In the genomic region with DNA sequence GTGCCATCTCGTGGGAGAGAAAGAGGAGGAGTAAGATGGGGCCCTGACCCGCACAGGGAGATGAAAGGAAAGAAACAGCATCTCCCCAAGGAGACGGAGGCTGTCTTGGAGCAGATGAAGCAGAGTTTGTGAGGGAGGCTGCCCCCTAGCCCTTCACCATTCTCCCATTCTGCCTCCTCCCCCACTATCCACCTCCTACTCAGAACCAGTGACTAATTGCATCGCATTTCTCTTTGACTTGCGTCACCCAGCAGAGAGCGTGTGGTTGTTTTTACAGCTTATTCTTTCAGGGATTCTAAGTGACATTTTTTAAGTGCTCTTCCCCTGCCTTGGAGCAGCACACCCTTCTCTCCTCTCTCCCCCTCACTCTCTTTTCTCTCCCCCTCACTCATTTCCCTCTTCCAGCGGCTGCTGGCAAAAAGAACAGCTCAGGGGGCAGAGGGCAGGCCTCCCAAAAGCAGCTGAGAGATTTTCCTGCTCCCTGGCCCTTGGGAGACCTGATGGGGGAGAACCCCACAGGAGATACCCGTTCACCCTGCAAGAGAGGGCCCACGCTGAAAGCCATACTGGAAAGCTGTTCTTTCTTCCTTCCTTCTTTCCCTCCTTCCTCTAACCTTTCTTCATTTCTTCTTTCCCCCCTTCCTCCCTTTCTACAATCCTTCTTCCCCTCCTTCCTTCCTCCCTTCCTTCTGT, we compare ENCODE assay signal across 14 cellular contexts.
DNase-seq lines count a peak whose midpoint lies in the region; ATAC-seq and TF ChIP-seq lines count a peak whose summit lies in the region.
"Had no signal": no experiment of that assay in that cellular context is flagged by ENCODE, and none has a peak within 500 bp of the region (broad histone marks: within the 10 kb centered on the region; RNA-seq: fewer than 3 reads in every experiment).

No MANE protein-coding gene starts in this region.

- CTCF ChIA-PET in Caco-2 (lab: Charles Lee) = no interaction called here

- no peak overlapping the region for H3K27ac Mint-ChIP-seq in activated T-helper 1 cell treated with anti-CD3 and anti-CD28 coated beads, Interleukin-12 subunit alpha, Interleukin-12 subunit beta, Interleukin-2, Interleukin-4 antibody, amounts not matched to agents 30 ng/mL and 10 ng/mL and 1 ng/mL, durations not matched to agents 14 hours and 24 hours and 36 hours
- H3K27ac Mint-ChIP-seq in Caco-2 (ENCODE audit: unreplicated experiment) = no peak overlapping the region

- no peaks in the 10 kb centered on the region for H3K9me3 Mint-ChIP-seq in activated T-helper 1 cell treated with anti-CD3 and anti-CD28 coated beads, Interleukin-12 subunit alpha, Interleukin-12 subunit beta, Interleukin-2, Interleukin-4 antibody, amounts not matched to agents 30 ng/mL and 10 ng/mL and 1 ng/mL, durations not matched to agents 14 hours and 24 hours and 36 hours
- H3K9me3 Mint-ChIP-seq in Caco-2 (ENCODE audit: unreplicated experiment) = no peaks in the 10 kb centered on the region
- H3K9me3 Mint-ChIP-seq: brain had no signal

- no peaks in the 10 kb centered on the region for H3K36me3 Mint-ChIP-seq in activated T-helper 1 cell treated with anti-CD3 and anti-CD28 coated beads, Interleukin-12 subunit alpha, Interleukin-12 subunit beta, Interleukin-2, Interleukin-4 antibody, amounts not matched to agents 30 ng/mL and 10 ng/mL and 1 ng/mL, durations not matched to agents 14 hours and 24 hours and 36 hours (ENCODE audit: low read depth)
- no peaks in the 10 kb centered on the region for H3K36me3 Mint-ChIP-seq in Caco-2 (ENCODE audit: insufficient read depth, unreplicated experiment)
- H3K36me3 Mint-ChIP-seq: brain had no signal

- peaks cover 8% of the 10 kb centered on the region for H3K27me3 Mint-ChIP-seq in activated T-helper 1 cell treated with anti-CD3 and anti-CD28 coated beads, Interleukin-12 subunit alpha, Interleukin-12 subunit beta, Interleukin-2, Interleukin-4 antibody, amounts not matched to agents 30 ng/mL and 10 ng/mL and 1 ng/mL, durations not matched to agents 14 hours and 24 hours and 36 hours (ENCODE audit: insufficient read depth)
- H3K27me3 Mint-ChIP-seq in Caco-2 (ENCODE audit: insufficient read depth, unreplicated experiment) = peaks cover 8% of the 10 kb centered on the region

- peak; percentile 82 for DNase-seq in GM03348 (ENCODE audit: low spot score)
- peak; percentile 35 for DNase-seq in NT2/D1 (ENCODE audit: low read depth, low spot score)
- peak in 35 of 56 donors; percentile 4 to 77 (median 41) for DNase-seq in nucleus accumbens (lab: John Stamatoyannopoulos, UW)
- DNase-seq in activated T-helper 1 cell treated with anti-CD3 and anti-CD28 coated beads, Interleukin-12 subunit alpha, Interleukin-12 subunit beta, Interleukin-2, Interleukin-4 antibody, amounts not matched to agents 30 ng/mL and 10 ng/mL and 1 ng/mL, durations not matched to agents 14 hours and 24 hours and 36 hours (ENCODE audit: low spot score) = no peak
- DNase-seq in ACHN = no peak
- DNase-seq in Caco-2 = no peak
- DNase-seq: activated CD4-positive, alpha-beta T cell treated with anti-CD3 and anti-CD28 coated beads, Interleukin-2, amount 50 U/mL, for 48 hours; DMS79 treated with DMSO at 0.1 percent for 48 hours; gastrocnemius medialis; midbrain; NCI-H187 had no signal

- H3K27me3 ChIP-seq in NT2/D1 (ENCODE audit: insufficient read depth, insufficient read length) (no peaks in the 10 kb centered on the region), Caco-2 (replicated peaks; ENCODE audit: control insufficient read depth, insufficient read depth, low read length) (no peaks in the 10 kb centered on the region; the same call in 1 of the 2 replicates)
- H3K27me3 ChIP-seq: gastrocnemius medialis had no signal

- H3K4me1 ChIP-seq in NT2/D1 (ENCODE audit: insufficient read depth, insufficient read length) (no peaks in the 10 kb centered on the region), Caco-2 (no peaks in the 10 kb centered on the region)
- H3K4me1 ChIP-seq: gastrocnemius medialis had no signal

- no TSS peak for BruUV-seq in Caco-2 (replicated peaks; lab: Mats Ljungman, UMichigan)

- no peak for TF ChIP-seq CTCF in Caco-2 (IDR thresholded peaks at IDR 0.05; ENCODE audit: insufficient read depth in 1 of 2, low read depth in 1 of 2, low read length in 1 of 2, severe bottlenecking in 1 of 2, unreplicated experiment in 1 of 2)

- in situ Hi-C loops in ACHN (cut with HindIII; ENCODE audit: low pct_ligation_motif_present, low pct_unique_long_range_greater_than_20kb, low sequenced_read_pairs) = no loop called here

- intact Hi-C loops in activated T-helper 1 cell treated with anti-CD3 and anti-CD28 coated beads, Interleukin-12 subunit alpha, Interleukin-12 subunit beta, Interleukin-2, Interleukin-4 antibody, amounts not matched to agents 30 ng/mL and 10 ng/mL and 1 ng/mL, durations not matched to agents 14 hours and 24 hours and 36 hours (cut with micrococcal nuclease) = no loop called here
- intact Hi-C loops in Caco-2 (cut with micrococcal nuclease; ENCODE audit: unreplicated experiment) = no loop called here

- peaks cover 6% of the 10 kb centered on the region; the same call in 1 of the 2 replicates for H3K9me3 ChIP-seq in NT2/D1 (ENCODE audit: insufficient read depth, low read length)
- no peaks in the 10 kb centered on the region for H3K9me3 ChIP-seq in Caco-2
- H3K9me3 ChIP-seq: gastrocnemius medialis had no signal

- POLR2A ChIA-PET in Caco-2 (lab: Charles Lee) = no interaction called here

- H3K4me3 ChIP-seq in NT2/D1 (ENCODE audit: insufficient read length, low read depth) = no peak overlapping the region
- H3K4me3 ChIP-seq in Caco-2 (ENCODE audit: low read depth, low read length) = no peak overlapping the region
- H3K4me3 ChIP-seq: gastrocnemius medialis had no signal

- no peaks in the 10 kb centered on the region for H3K4me1 Mint-ChIP-seq in activated T-helper 1 cell treated with anti-CD3 and anti-CD28 coated beads, Interleukin-12 subunit alpha, Interleukin-12 subunit beta, Interleukin-2, Interleukin-4 antibody, amounts not matched to agents 30 ng/mL and 10 ng/mL and 1 ng/mL, durations not matched to agents 14 hours and 24 hours and 36 hours (ENCODE audit: low read depth)
- H3K4me1 Mint-ChIP-seq in Caco-2 (ENCODE audit: low read depth, unreplicated experiment) = peaks cover 7% of the 10 kb centered on the region

- peak; percentile 36 for ATAC-seq in esophagus mucosa
- ATAC-seq in HG03354 (IDR thresholded peaks at IDR 0.05; ENCODE audit: poor library complexity, severe bottlenecking, unreplicated experiment) = no peak
- ATAC-seq: gastrocnemius medialis had no signal

- no peaks in the 10 kb centered on the region for H3K36me3 ChIP-seq in NT2/D1 (ENCODE audit: insufficient read depth, insufficient read length, low read length)
- no peaks in the 10 kb centered on the region for H3K36me3 ChIP-seq in Caco-2 (ENCODE audit: control insufficient read depth, insufficient read depth, low read length)
- H3K36me3 ChIP-seq: gastrocnemius medialis had no signal

- H3K4me3 Mint-ChIP-seq in activated T-helper 1 cell treated with anti-CD3 and anti-CD28 coated beads, Interleukin-12 subunit alpha, Interleukin-12 subunit beta, Interleukin-2, Interleukin-4 antibody, amounts not matched to agents 30 ng/mL and 10 ng/mL and 1 ng/mL, durations not matched to agents 14 hours and 24 hours and 36 hours = no peak overlapping the region
- H3K4me3 Mint-ChIP-seq in Caco-2 (ENCODE audit: unreplicated experiment) = no peak overlapping the region
- H3K4me3 Mint-ChIP-seq: brain had no signal

- H3K9ac ChIP-seq in NT2/D1 (ENCODE audit: insufficient read length, low read depth) = peak overlapping the region; percentile 14

Comparison
In these comparisons a context has a peak if more than half of its experiments do, and no peak if none do; other contexts are left out.
1. DNase-seq: peak in GM03348 (single experiment), NT2/D1 (single experiment) and nucleus accumbens (35 of 56); none in activated T-helper 1 cell treated with anti-CD3 and anti-CD28 coated beads, Interleukin-12 subunit alpha, Interleukin-12 subunit beta, Interleukin-2, Interleukin-4 antibody, amounts not matched to agents 30 ng/mL and 10 ng/mL and 1 ng/mL, durations not matched to agents 14 hours and 24 hours and 36 hours (single experiment), ACHN (single experiment) and Caco-2 (0 of 2).